ENCODE assay signal across 1 cellular context in genomic region chr4:139470295-139470694, GRCh38.
TF ChIP-seq lines count a peak whose summit lies in the region.

No MANE protein-coding gene starts in this region.

TF ChIP-seq in WTC11, 78 proteins besides CTCF, POLR2A, EP300 and RAD21 (continued from another document):
- no peak for TF ChIP-seq TEAD1 (CRISPR knock-in tag; IDR thresholded peaks at IDR 0.05)
- no peak for TF ChIP-seq ZNF396 (CRISPR knock-in tag; IDR thresholded peaks at IDR 0.05; ENCODE audit: borderline replicate concordance)
- no peak for TF ChIP-seq ZNF425 (CRISPR knock-in tag; conservative IDR thresholded peaks at IDR 0.05)
- no peak for TF ChIP-seq ARID4B (CRISPR knock-in tag; IDR thresholded peaks at IDR 0.05; ENCODE audit: borderline replicate concordance)
- TF ChIP-seq ZNF232 (CRISPR knock-in tag; IDR thresholded peaks at IDR 0.05), result no peak
- TF ChIP-seq ZNF219 (CRISPR knock-in tag; IDR thresholded peaks at IDR 0.05; ENCODE audit: borderline replicate concordance), result no peak
- TF ChIP-seq HMGA2 (CRISPR knock-in tag; IDR thresholded peaks at IDR 0.05), result no peak
